1 cellular context compared by ENCODE assay signal in genomic region chr16:75293746-75294145, GRCh38.
TF ChIP-seq lines count a peak whose summit lies in the region.

No MANE protein-coding gene starts in this region.

TF ChIP-seq in IMR-90, 13 proteins besides CTCF, POLR2A, EP300 and RAD21 (continued from another document):
- TF ChIP-seq SMC3 (IDR thresholded peaks at IDR 0.05; ENCODE audit: low read depth, low read length): no peak
- TF ChIP-seq USF2 (IDR thresholded peaks at IDR 0.05; ENCODE audit: low read depth, low read length): no peak
